In genomic region chr2:100936972-100937542, GRCh38 we compare ENCODE assay signal across 29 cellular contexts.
"Had no signal": no experiment of that assay in that cellular context is flagged by ENCODE, and none has a peak within 500 bp of the region (broad histone marks: within the 10 kb centered on the region; RNA-seq: fewer than 3 reads in every experiment).

No MANE protein-coding gene starts in this region.

- FAIRE-seq: pancreas had no signal

- H3K27me3 ChIP-seq: ascending aorta, cardiac muscle cell, dorsolateral prefrontal cortex, gastrocnemius medialis, pancreas, suprapubic skin, tibial artery, upper lobe of right lung had no signal

- DNase-seq: activated CD4-positive, alpha-beta memory T cell treated with anti-CD3 and anti-CD28 coated beads, Interleukin-2, amount 10 ng/mL, durations not matched to agents 7 days and 5 days; activated CD4-positive, alpha-beta T cell treated with anti-CD3 and anti-CD28 coated beads, Interleukin-2, amount 10 ng/mL, durations not matched to agents 7 days and 5 days; activated CD4-positive, CD25-positive, alpha-beta regulatory T cell treated with anti-CD3 and anti-CD28 coated beads, Interleukin-2, amount 50 U/mL, for 72 hours; activated naive CD4-positive, alpha-beta T cell; activated T-cell treated with anti-CD3 and anti-CD28 coated beads, Interleukin-2, amount 50 U/mL, for 72 hours; dorsolateral prefrontal cortex; effector memory CD4-positive, alpha-beta T cell; erythroblast; gastrocnemius medialis; glutamatergic neuron; hippocampal formation; pancreas; retina; stimulated activated CD4-positive, alpha-beta T cell treated with anti-CD3 and anti-CD28 coated beads, Interleukin-15, amount 100 ng/mL, for 24 hours; stimulated activated CD4-positive, alpha-beta T cell treated with anti-CD3 and anti-CD28 coated beads, Interleukin-2, amount 100 ng/mL, for 24 hours; stimulated activated naive B cell treated with anti-CD40 and anti-IgM and Interleukin-4, amounts not matched to agents 10 μg/mL and 1 μg/mL and 100 μg/mL, for 72 hours; T-helper 17 cell; T1000; tibial artery; upper lobe of right lung had no signal

- H3K27me3 Mint-ChIP-seq: activated CD4-positive, alpha-beta memory T cell treated with anti-CD3 and anti-CD28 coated beads, Interleukin-2, amount 10 ng/mL, durations not matched to agents 7 days and 5 days; activated CD4-positive, alpha-beta T cell treated with anti-CD3 and anti-CD28 coated beads, Interleukin-2, amount 10 ng/mL, durations not matched to agents 7 days and 5 days; brain; T-helper 17 cell had no signal

- H3K36me3 Mint-ChIP-seq: brain; stimulated activated naive B cell treated with anti-CD40 and anti-IgM and Interleukin-4, amounts not matched to agents 10 μg/mL and 1 μg/mL and 100 μg/mL, for 72 hours had no signal

- H3K9me3 Mint-ChIP-seq: activated CD4-positive, alpha-beta memory T cell treated with anti-CD3 and anti-CD28 coated beads, Interleukin-2, amount 10 ng/mL, durations not matched to agents 7 days and 5 days; activated CD4-positive, alpha-beta T cell treated with anti-CD3 and anti-CD28 coated beads, Interleukin-2, amount 10 ng/mL, durations not matched to agents 7 days and 5 days; activated naive CD4-positive, alpha-beta T cell treated with anti-CD3 and anti-CD28 coated beads, Interleukin-2, amount 50 U/mL, for 72 hours; activated T-cell treated with anti-CD3 and anti-CD28 coated beads, Interleukin-2, amount 50 U/mL, for 72 hours; brain; stimulated activated naive B cell treated with anti-CD40 and anti-IgM and Interleukin-4, amounts not matched to agents 10 μg/mL and 1 μg/mL and 100 μg/mL, for 72 hours had no signal

- H3K27ac Mint-ChIP-seq: activated CD4-positive, alpha-beta memory T cell treated with anti-CD3 and anti-CD28 coated beads, Interleukin-2, amount 10 ng/mL, durations not matched to agents 7 days and 5 days; activated CD4-positive, alpha-beta T cell treated with anti-CD3 and anti-CD28 coated beads, Interleukin-2, amount 10 ng/mL, durations not matched to agents 7 days and 5 days; activated T-cell treated with anti-CD3 and anti-CD28 coated beads, Interleukin-2, amount 50 U/mL, for 72 hours; stimulated activated naive B cell treated with anti-CD40 and anti-IgM and Interleukin-4, amounts not matched to agents 10 μg/mL and 1 μg/mL and 100 μg/mL, for 72 hours; T-helper 17 cell had no signal

- H3K9me3 ChIP-seq: ascending aorta, gastrocnemius medialis, pancreas, prostate gland, suprapubic skin, tibial artery, upper lobe of right lung had no signal

- H3K4me3 Mint-ChIP-seq: activated CD4-positive, alpha-beta memory T cell treated with anti-CD3 and anti-CD28 coated beads, Interleukin-2, amount 10 ng/mL, durations not matched to agents 7 days and 5 days; activated CD4-positive, alpha-beta T cell treated with anti-CD3 and anti-CD28 coated beads, Interleukin-2, amount 10 ng/mL, durations not matched to agents 7 days and 5 days; activated T-cell treated with anti-CD3 and anti-CD28 coated beads, Interleukin-2, amount 50 U/mL, for 72 hours; brain; stimulated activated naive B cell treated with anti-CD40 and anti-IgM and Interleukin-4, amounts not matched to agents 10 μg/mL and 1 μg/mL and 100 μg/mL, for 72 hours; T-helper 17 cell had no signal

- H3K36me3 ChIP-seq: cardiac muscle cell, gastrocnemius medialis, prostate gland, upper lobe of right lung had no signal

- H3K4me1 ChIP-seq: prostate gland, upper lobe of right lung had no signal

- ATAC-seq: activated naive CD4-positive, alpha-beta T cell treated with anti-CD3 and anti-CD28 coated beads, Interleukin-2, amount 50 U/mL, for 72 hours; activated T-cell treated with anti-CD3 and anti-CD28 coated beads, Interleukin-2, amount 50 U/mL, for 72 hours; gastrocnemius medialis; SK-N-SH treated with all-trans-retinoic acid at 6 μM for 48 hours; stimulated activated naive B cell treated with anti-CD40 and anti-IgM and Interleukin-4, amounts not matched to agents 10 μg/mL and 1 μg/mL and 100 μg/mL, for 72 hours; T-helper 17 cell; upper lobe of right lung had no signal

- H3K4me3 ChIP-seq: ascending aorta, cardiac muscle cell, coronary artery, gastrocnemius medialis, lung, pancreas, prostate gland, suprapubic skin, tibial artery, upper lobe of right lung had no signal

- H3K27ac ChIP-seq: ascending aorta, cardiac muscle cell, coronary artery, gastrocnemius medialis, pancreas, prostate gland, suprapubic skin, tibial artery, upper lobe of right lung had no signal
